Comparison of ENCODE assay signal across 7 cellular contexts in genomic region chr12:109597795-109598427, GRCh38. TPM values are rescaled to one million over a fixed set of nuclear protein-coding genes. Genes with fewer than 3 reads are reported as not detected.
DNase-seq lines count a peak whose midpoint lies in the region; ATAC-seq lines count a peak whose summit lies in the region.

No MANE protein-coding gene starts in this region.

- H3K27ac Mint-ChIP-seq in T-helper 2 cell treated with Interferon-gamma antibody and Interleukin-4, amounts not matched to agents 5 μg/mL and 100 μg/mL, for 36 hours, result no peak overlapping the region

- H3K27me3 Mint-ChIP-seq in T-helper 2 cell treated with Interferon-gamma antibody and Interleukin-4, amounts not matched to agents 5 μg/mL and 100 μg/mL, for 36 hours (ENCODE audit: low read depth), result no peaks in the 10 kb centered on the region

- H3K4me3 Mint-ChIP-seq in T-helper 2 cell treated with Interferon-gamma antibody and Interleukin-4, amounts not matched to agents 5 μg/mL and 100 μg/mL, for 36 hours, result no peak overlapping the region

- peaks cover 19% of the 10 kb centered on the region for H3K36me3 Mint-ChIP-seq in T-helper 2 cell treated with Interferon-gamma antibody and Interleukin-4, amounts not matched to agents 5 μg/mL and 100 μg/mL, for 36 hours (ENCODE audit: low read depth)

- intact Hi-C loops in left cardiac atrium (cut with DNase I), result loop anchor here (1.0 to 10.0 kb wide), 4 partner anchors 117 to 177 kb away; no protein-coding TSS in a partner anchor

- peaks cover 16% of the 10 kb centered on the region for H3K4me1 Mint-ChIP-seq in T-helper 2 cell treated with Interferon-gamma antibody and Interleukin-4, amounts not matched to agents 5 μg/mL and 100 μg/mL, for 36 hours (ENCODE audit: low read depth)

- H3K9me3 Mint-ChIP-seq in T-helper 2 cell treated with Interferon-gamma antibody and Interleukin-4, amounts not matched to agents 5 μg/mL and 100 μg/mL, for 36 hours, result no peaks in the 10 kb centered on the region

- DNase-seq in NCI-H146 treated with DMSO at 0.1 percent for 48 hours (lab: John Stamatoyannopoulos, UW; ENCODE audit: unreplicated experiment), result peak; percentile 65
- peak; percentile 46 for DNase-seq in T-helper 2 cell treated with Interferon-gamma antibody and Interleukin-4, amounts not matched to agents 5 μg/mL and 100 μg/mL, for 36 hours (ENCODE audit: low spot score)
- DNase-seq in amniotic stem cell (lab: John Stamatoyannopoulos, UW), result peak; percentile 52
- DNase-seq in left cardiac atrium, result peak; percentile 90
- DNase-seq in putamen (ENCODE audit: low spot score), result peak; percentile 90

- peak; percentile 54 for ATAC-seq in GM18868 (IDR thresholded peaks at IDR 0.05; ENCODE audit: unreplicated experiment)
- ATAC-seq in left cardiac atrium, result peak; percentile 94 to 95
- no peak for ATAC-seq in HG03097 (IDR thresholded peaks at IDR 0.05; ENCODE audit: low FRiP score, unreplicated experiment)

RNA-seq across cellular contexts. Expression of gene MVK, which starts 24.3 kb away (rescaled TPM):
- total RNA-seq in left cardiac atrium, result 10 to 100 TPM; 11.2 to 12.6 TPM

RNA-seq across cellular contexts. Expression of gene MMAB, which starts 24.6 kb away (rescaled TPM):
- total RNA-seq in left cardiac atrium, result 10 to 100 TPM; 47.0 to 53.4 TPM
